Comparison of ENCODE assay signal across 18 cellular contexts in genomic region chr14:96309907-96310330, GRCh38. TPM values are rescaled to one million over a fixed set of nuclear protein-coding genes. Genes with fewer than 3 reads are reported as not detected.
A peak's percentile ranks its signal among the peaks of the same experiment; 100 is the strongest.
DNase-seq lines count a peak whose midpoint lies in the region; ATAC-seq and TF ChIP-seq lines count a peak whose summit lies in the region.
"Had no signal": no experiment of that assay in that cellular context is flagged by ENCODE, and none has a peak within 500 bp of the region (broad histone marks: within the 10 kb centered on the region; RNA-seq: fewer than 3 reads in every experiment).

No MANE protein-coding gene starts in this region.

- H3K27me3 Mint-ChIP-seq in activated T-helper 1 cell treated with anti-CD3 and anti-CD28 coated beads, Interleukin-12 subunit alpha, Interleukin-12 subunit beta, Interleukin-2, Interleukin-4 antibody, amounts not matched to agents 30 ng/mL and 10 ng/mL and 1 ng/mL, durations not matched to agents 14 hours and 24 hours and 36 hours (ENCODE audit: insufficient read depth) = no peaks in the 10 kb centered on the region

- no peaks in the 10 kb centered on the region for H3K9me3 Mint-ChIP-seq in activated T-helper 1 cell treated with anti-CD3 and anti-CD28 coated beads, Interleukin-12 subunit alpha, Interleukin-12 subunit beta, Interleukin-2, Interleukin-4 antibody, amounts not matched to agents 30 ng/mL and 10 ng/mL and 1 ng/mL, durations not matched to agents 14 hours and 24 hours and 36 hours

- H3K27ac ChIP-seq in 22Rv1 = peak overlapping the region; percentile 79
- H3K27ac ChIP-seq: dorsolateral prefrontal cortex, stomach had no signal

- no peaks in the 10 kb centered on the region for H3K4me1 Mint-ChIP-seq in activated T-helper 1 cell treated with anti-CD3 and anti-CD28 coated beads, Interleukin-12 subunit alpha, Interleukin-12 subunit beta, Interleukin-2, Interleukin-4 antibody, amounts not matched to agents 30 ng/mL and 10 ng/mL and 1 ng/mL, durations not matched to agents 14 hours and 24 hours and 36 hours (ENCODE audit: low read depth)

- intact Hi-C loops in activated T-helper 1 cell treated with anti-CD3 and anti-CD28 coated beads, Interleukin-12 subunit alpha, Interleukin-12 subunit beta, Interleukin-2, Interleukin-4 antibody, amounts not matched to agents 30 ng/mL and 10 ng/mL and 1 ng/mL, durations not matched to agents 14 hours and 24 hours and 36 hours (cut with micrococcal nuclease) = no loop called here

- H3K4me3 ChIP-seq in kidney epithelial cell (ENCODE audit: low read depth, low read length) = no peak overlapping the region
- H3K4me3 ChIP-seq: dorsolateral prefrontal cortex, stomach had no signal

- peaks cover 24% of the 10 kb centered on the region for H3K36me3 Mint-ChIP-seq in activated T-helper 1 cell treated with anti-CD3 and anti-CD28 coated beads, Interleukin-12 subunit alpha, Interleukin-12 subunit beta, Interleukin-2, Interleukin-4 antibody, amounts not matched to agents 30 ng/mL and 10 ng/mL and 1 ng/mL, durations not matched to agents 14 hours and 24 hours and 36 hours (ENCODE audit: low read depth)

- in situ Hi-C loops in GM13977 (cut with MboI; ENCODE audit: low pct_unique_long_range_greater_than_20kb, low sequenced_read_pairs, unreplicated experiment) = no loop called here
- in situ Hi-C loops in SK-MEL-5 (cut with HindIII; ENCODE audit: low pct_unique_long_range_greater_than_20kb, low sequenced_read_pairs) = loop anchor here (25.0 kb wide), 1 partner anchor 102 kb away; no protein-coding TSS in a partner anchor

- no peak for DNase-seq in GM13977 (ENCODE audit: low spot score)
- peak; percentile 17 for DNase-seq in SK-MEL-5 (ENCODE audit: low read depth, low spot score)
- no peak for DNase-seq in kidney epithelial cell (ENCODE audit: low read depth)
- no peak for DNase-seq in activated T-helper 1 cell treated with anti-CD3 and anti-CD28 coated beads, Interleukin-12 subunit alpha, Interleukin-12 subunit beta, Interleukin-2, Interleukin-4 antibody, amounts not matched to agents 30 ng/mL and 10 ng/mL and 1 ng/mL, durations not matched to agents 14 hours and 24 hours and 36 hours (ENCODE audit: low spot score)
- DNase-seq in amniotic stem cell (lab: John Stamatoyannopoulos, UW) = no peak
- no peak for DNase-seq in mesenteric fat pad (ENCODE audit: low spot score)
- DNase-seq: activated CD4-positive, alpha-beta T cell treated with anti-CD3 and anti-CD28 coated beads, Interleukin-2, amount 50 U/mL, for 4 hours; COR-L47; dorsolateral prefrontal cortex; mesendoderm; NCI-H2081 treated with DMSO at 0.1 percent for 48 hours; NCI-H774; nucleus accumbens; Right ventricle myocardium superior; stomach had no signal

- H3K36me3 ChIP-seq in kidney epithelial cell (ENCODE audit: control insufficient read depth, insufficient read depth, low read length) = peaks cover 2% of the 10 kb centered on the region

- H3K4me3 Mint-ChIP-seq in activated T-helper 1 cell treated with anti-CD3 and anti-CD28 coated beads, Interleukin-12 subunit alpha, Interleukin-12 subunit beta, Interleukin-2, Interleukin-4 antibody, amounts not matched to agents 30 ng/mL and 10 ng/mL and 1 ng/mL, durations not matched to agents 14 hours and 24 hours and 36 hours = no peak overlapping the region

- no peaks in the 10 kb centered on the region for H3K27me3 ChIP-seq in kidney epithelial cell (ENCODE audit: control insufficient read depth, insufficient read depth, low read length)
- H3K27me3 ChIP-seq: dorsolateral prefrontal cortex, stomach had no signal

- no peak overlapping the region for H3K27ac Mint-ChIP-seq in activated T-helper 1 cell treated with anti-CD3 and anti-CD28 coated beads, Interleukin-12 subunit alpha, Interleukin-12 subunit beta, Interleukin-2, Interleukin-4 antibody, amounts not matched to agents 30 ng/mL and 10 ng/mL and 1 ng/mL, durations not matched to agents 14 hours and 24 hours and 36 hours

- TF ChIP-seq CTCF in 22Rv1 (IDR thresholded peaks at IDR 0.05) (no peak), GM13977 (IDR thresholded peaks at IDR 0.05; ENCODE audit: extremely low read depth, insufficient read depth, missing control alignments) (peak; percentile 7), kidney epithelial cell (IDR thresholded peaks at IDR 0.05; ENCODE audit: insufficient read depth, low read length, poor library complexity, severe bottlenecking) (peak; percentile 51)

- ATAC-seq in GM19467 (IDR thresholded peaks at IDR 0.05; ENCODE audit: unreplicated experiment) = no peak

RNA-seq across cellular contexts. Expression of gene ATG2B, which starts 53.2 kb away (rescaled TPM):
- total RNA-seq in SK-MEL-5 (2014; rRNA removed; shearing (Covaris generic)) = 13.4 and 14.1 TPM in 2 replicates
- polyA plus RNA-seq in SK-MEL-5 (2015; cell fraction: cytosol; rRNA removed) = 8.7 and 16.8 TPM in 2 replicates
- 41.0 and 57.5 TPM in 2 replicates for polyA plus RNA-seq in SK-MEL-5 (2015; cell fraction: nucleus; rRNA removed)
- total RNA-seq in kidney epithelial cell (12.0 and 13.1 TPM in 2 replicates), mesenteric fat pad (21.3 TPM)
- total RNA-seq in activated T-helper 1 cell treated with anti-CD3 and anti-CD28 coated beads, Interleukin-12 subunit alpha, Interleukin-12 subunit beta, Interleukin-2, Interleukin-4 antibody, amounts not matched to agents 30 ng/mL and 10 ng/mL and 1 ng/mL, durations not matched to agents 14 hours and 24 hours and 36 hours = 22.2 and 27.7 TPM in 2 replicates

RNA-seq across cellular contexts. Expression of gene GSKIP, which starts 53.4 kb away (rescaled TPM):
- total RNA-seq in SK-MEL-5 (2014; rRNA removed; shearing (Covaris generic)) = 30.6 and 31.8 TPM in 2 replicates
- polyA plus RNA-seq in SK-MEL-5 (2015; cell fraction: cytosol; rRNA removed) = 17.5 and 20.6 TPM in 2 replicates
- polyA plus RNA-seq in SK-MEL-5 (2015; cell fraction: nucleus; rRNA removed) = 8.3 and 13.6 TPM in 2 replicates
- total RNA-seq in kidney epithelial cell (42.8 and 45.9 TPM in 2 replicates), mesenteric fat pad (16.4 TPM)
- 22.7 and 23.7 TPM in 2 replicates for total RNA-seq in activated T-helper 1 cell treated with anti-CD3 and anti-CD28 coated beads, Interleukin-12 subunit alpha, Interleukin-12 subunit beta, Interleukin-2, Interleukin-4 antibody, amounts not matched to agents 30 ng/mL and 10 ng/mL and 1 ng/mL, durations not matched to agents 14 hours and 24 hours and 36 hours

RNA-seq across cellular contexts. Expression of gene BDKRB1, which starts 53.9 kb away (rescaled TPM):
- 0.53 TPM in 1 of 2 replicates, not detected in the other for total RNA-seq in SK-MEL-5 (2014; rRNA removed; shearing (Covaris generic))
- polyA plus RNA-seq in SK-MEL-5 (2015; cell fraction: cytosol; rRNA removed) = 0.25 and 0.27 TPM in 2 replicates
- 0.15 TPM in 1 of 2 replicates, not detected in the other for polyA plus RNA-seq in SK-MEL-5 (2015; cell fraction: nucleus; rRNA removed)
- total RNA-seq in kidney epithelial cell (0.17 TPM in 1 of 2 replicates, not detected in the other), mesenteric fat pad (0.71 TPM)
- total RNA-seq in activated T-helper 1 cell treated with anti-CD3 and anti-CD28 coated beads, Interleukin-12 subunit alpha, Interleukin-12 subunit beta, Interleukin-2, Interleukin-4 antibody, amounts not matched to agents 30 ng/mL and 10 ng/mL and 1 ng/mL, durations not matched to agents 14 hours and 24 hours and 36 hours = not detected in 2 replicates
- total RNA-seq: HT1080, Right ventricle myocardium superior had no signal
